Comparison of ENCODE assay signal across 13 cellular contexts in genomic region chr5:159120446-159120845, GRCh38. TPM values are rescaled to one million over a fixed set of nuclear protein-coding genes. Genes with fewer than 3 reads are reported as not detected.
DNase-seq lines count a peak whose midpoint lies in the region; ATAC-seq and TF ChIP-seq lines count a peak whose summit lies in the region.
"Had no signal": no experiment of that assay in that cellular context is flagged by ENCODE, and none has a peak within 500 bp of the region (broad histone marks: within the 10 kb centered on the region; RNA-seq: fewer than 3 reads in every experiment).

No MANE protein-coding gene starts in this region.

- no peak for TF ChIP-seq RAD21 in IMR-90 (IDR thresholded peaks at IDR 0.05; ENCODE audit: low read length)

- H3K56ac ChIP-seq in IMR-90 (ENCODE audit: extremely low read depth, insufficient read depth, low read length), result no peak overlapping the region

- H3K9me1 ChIP-seq in IMR-90 (ENCODE audit: insufficient read depth, low read length), result no peaks in the 10 kb centered on the region

- no peaks in the 10 kb centered on the region for H3K4me1 ChIP-seq in IMR-90 (ENCODE audit: control insufficient read depth, insufficient read depth, low read length)
- H3K4me1 ChIP-seq: foreskin keratinocyte had no signal

- H3K36me3 ChIP-seq in IMR-90 (ENCODE audit: control insufficient read depth, insufficient read depth, low read length), result no peaks in the 10 kb centered on the region

- no peak overlapping the region for H3K9ac ChIP-seq in IMR-90 (ENCODE audit: low read depth, low read length)

- CTCF ChIA-PET in IMR-90 (lab: Yijun Ruan, JAX), result interaction anchor here (0.8 kb wide), 1 partner anchor 12 kb away, joined by 3 read pairs; no protein-coding TSS in a partner anchor

- no peak overlapping the region for H2AFZ ChIP-seq in IMR-90 (replicated peaks; ENCODE audit: low read length, poor library complexity)

- H4K8ac ChIP-seq in IMR-90 (ENCODE audit: low read depth in 2 of 2, low read length in 2 of 2), result no peak overlapping the region

- H3K4me1 Mint-ChIP-seq in activated CD4-positive, alpha-beta T cell treated with anti-CD3 and anti-CD28 coated beads, Interleukin-2, amount 10 ng/mL, durations not matched to agents 24 days and 14 days, result peaks cover 14% of the 10 kb centered on the region
- peaks cover 29% of the 10 kb centered on the region for H3K4me1 Mint-ChIP-seq in activated naive CD8-positive, alpha-beta T cell treated with anti-CD3 and anti-CD28 coated beads for 36 hours
- H3K4me1 Mint-ChIP-seq in stimulated activated memory B cell treated with anti-CD40 and anti-IgM and Interleukin-4, amounts not matched to agents 10 μg/mL and 1 μg/mL and 100 μg/mL, for 72 hours, result peaks cover 12% of the 10 kb centered on the region
- H3K4me1 Mint-ChIP-seq: brain had no signal

- in situ Hi-C loops in IMR-90 (cut with MboI; ENCODE audit: low sequenced_read_pairs), result no loop called here

- TF ChIP-seq CTCF in IMR-90 (conservative IDR thresholded peaks at IDR 0.05; ENCODE audit: low read depth, low read length), result no peak

- peaks cover 2% of the 10 kb centered on the region for H3K36me3 Mint-ChIP-seq in activated CD4-positive, alpha-beta T cell treated with anti-CD3 and anti-CD28 coated beads, Interleukin-2, amount 10 ng/mL, durations not matched to agents 24 days and 14 days (ENCODE audit: low read depth)
- H3K36me3 Mint-ChIP-seq in activated naive CD8-positive, alpha-beta T cell treated with anti-CD3 and anti-CD28 coated beads for 36 hours, result peaks cover 5% of the 10 kb centered on the region
- no peaks in the 10 kb centered on the region for H3K36me3 Mint-ChIP-seq in stimulated activated memory B cell treated with anti-CD40 and anti-IgM and Interleukin-4, amounts not matched to agents 10 μg/mL and 1 μg/mL and 100 μg/mL, for 72 hours
- H3K36me3 Mint-ChIP-seq: brain had no signal

- H3K27ac Mint-ChIP-seq in activated CD4-positive, alpha-beta T cell treated with anti-CD3 and anti-CD28 coated beads, Interleukin-2, amount 10 ng/mL, durations not matched to agents 24 days and 14 days, result peak overlapping the region; percentile 83
- peak overlapping the region; percentile 85 for H3K27ac Mint-ChIP-seq in activated naive CD8-positive, alpha-beta T cell treated with anti-CD3 and anti-CD28 coated beads for 36 hours
- H3K27ac Mint-ChIP-seq in stimulated activated memory B cell treated with anti-CD40 and anti-IgM and Interleukin-4, amounts not matched to agents 10 μg/mL and 1 μg/mL and 100 μg/mL, for 72 hours, result peak overlapping the region; percentile 70
- H3K27ac Mint-ChIP-seq: brain had no signal

- peak overlapping the region; percentile 22; the same call in 1 of the 2 replicates for H3K4me3 ChIP-seq in IMR-90 (ENCODE audit: insufficient read depth, low read depth, low read length)
- H3K4me3 ChIP-seq: skin epidermis had no signal

- peak overlapping the region; percentile 53 for H3K4me3 Mint-ChIP-seq in activated CD4-positive, alpha-beta T cell treated with anti-CD3 and anti-CD28 coated beads, Interleukin-2, amount 10 ng/mL, durations not matched to agents 24 days and 14 days
- H3K4me3 Mint-ChIP-seq in activated naive CD8-positive, alpha-beta T cell treated with anti-CD3 and anti-CD28 coated beads for 36 hours, result peak overlapping the region; percentile 60
- H3K4me3 Mint-ChIP-seq in stimulated activated memory B cell treated with anti-CD40 and anti-IgM and Interleukin-4, amounts not matched to agents 10 μg/mL and 1 μg/mL and 100 μg/mL, for 72 hours, result peak overlapping the region; percentile 24
- H3K4me3 Mint-ChIP-seq: brain had no signal

- peaks cover 10% of the 10 kb centered on the region for H3K9me3 Mint-ChIP-seq in activated CD4-positive, alpha-beta T cell treated with anti-CD3 and anti-CD28 coated beads, Interleukin-2, amount 10 ng/mL, durations not matched to agents 24 days and 14 days
- peaks cover 8% of the 10 kb centered on the region for H3K9me3 Mint-ChIP-seq in activated naive CD8-positive, alpha-beta T cell treated with anti-CD3 and anti-CD28 coated beads for 36 hours
- peaks cover under 1% of the 10 kb centered on the region for H3K9me3 Mint-ChIP-seq in stimulated activated memory B cell treated with anti-CD40 and anti-IgM and Interleukin-4, amounts not matched to agents 10 μg/mL and 1 μg/mL and 100 μg/mL, for 72 hours

- no peak overlapping the region for H3K4ac ChIP-seq in IMR-90 (ENCODE audit: low read depth, low read length)

- no peak overlapping the region for H2AK9ac ChIP-seq in IMR-90 (replicated peaks; ENCODE audit: low read depth, low read length, poor library complexity)

- no peak overlapping the region for H3K27ac ChIP-seq in IMR-90 (ENCODE audit: insufficient read depth, low read length)
- H3K27ac ChIP-seq: foreskin keratinocyte had no signal

- H2AK5ac ChIP-seq in IMR-90 (ENCODE audit: low read depth, low read length), result no peak overlapping the region

- peaks cover 2% of the 10 kb centered on the region; the same call in 1 of the 2 replicates for H3K9me3 ChIP-seq in IMR-90 (ENCODE audit: control insufficient read depth, insufficient read depth, low read length)

- no peaks in the 10 kb centered on the region for H3K79me1 ChIP-seq in IMR-90 (ENCODE audit: low read depth in 1 of 2, low read length in 2 of 2)

- H4K91ac ChIP-seq in IMR-90 (ENCODE audit: insufficient read depth, low read depth, low read length), result no peak overlapping the region

- H3K27me3 ChIP-seq in IMR-90 (ENCODE audit: control insufficient read depth, insufficient read depth, low read length), result no peaks in the 10 kb centered on the region; the same call in 1 of the 2 replicates

- H4K5ac ChIP-seq in IMR-90 (ENCODE audit: low read depth, low read length), result no peak overlapping the region

- peak overlapping the region; percentile 36 for H3K4me2 ChIP-seq in IMR-90 (ENCODE audit: low read depth, low read length)

- no peak overlapping the region for H3K23ac ChIP-seq in IMR-90 (ENCODE audit: low read depth, low read length)

- 100% methylated on average over 2 of the region's 4 CpGs; no CpG with 5 or more reads in 1 of the 2 experiments for WGBS in IMR-90 (ENCODE audit: extremely low coverage in 2 of 2, insufficient read length in 1 of 2), 2 experiments

- dilution Hi-C loops in IMR-90 (cut with HindIII; ENCODE audit: low sequenced_read_pairs, unreplicated experiment), result no loop called here

- H2BK15ac ChIP-seq in IMR-90 (ENCODE audit: low read depth, low read length), result no peak overlapping the region

- POLR2A ChIA-PET in IMR-90 (lab: Charles Lee; ENCODE audit: unreplicated experiment), result no interaction called here

- peak; percentile 77 for DNase-seq in activated CD4-positive, alpha-beta T cell treated with anti-CD3 and anti-CD28 coated beads, Interleukin-2, amount 10 ng/mL, durations not matched to agents 24 days and 14 days
- DNase-seq in activated CD4-positive, alpha-beta T cell treated with anti-CD3 and anti-CD28 coated beads for 4 hours, result no peak
- DNase-seq in IMR-90 (no peak), SIG-M5 (lab: John Stamatoyannopoulos, UW) (no peak)
- no peak for DNase-seq in activated naive CD8-positive, alpha-beta T cell treated with anti-CD3 and anti-CD28 coated beads for 36 hours
- DNase-seq in effector CD4-positive, alpha-beta T cell, result no peak
- DNase-seq: foreskin keratinocyte, left ventricle myocardium superior, NCI-H526 had no signal

- TF ChIP-seq POLR2A in IMR-90 (IDR thresholded peaks at IDR 0.05; ENCODE audit: low read depth, low read length), result no peak

- no peak overlapping the region for H2BK20ac ChIP-seq in IMR-90 (ENCODE audit: low read depth, low read length)

- H3K27me3 Mint-ChIP-seq in activated CD4-positive, alpha-beta T cell treated with anti-CD3 and anti-CD28 coated beads, Interleukin-2, amount 10 ng/mL, durations not matched to agents 24 days and 14 days, result peaks cover 8% of the 10 kb centered on the region
- no peaks in the 10 kb centered on the region for H3K27me3 Mint-ChIP-seq in activated naive CD8-positive, alpha-beta T cell treated with anti-CD3 and anti-CD28 coated beads for 36 hours
- peaks cover 3% of the 10 kb centered on the region for H3K27me3 Mint-ChIP-seq in stimulated activated memory B cell treated with anti-CD40 and anti-IgM and Interleukin-4, amounts not matched to agents 10 μg/mL and 1 μg/mL and 100 μg/mL, for 72 hours
- H3K27me3 Mint-ChIP-seq: brain had no signal

- no TSS peak for BruUV-seq in IMR-90 (replicated peaks; lab: Mats Ljungman, UMichigan)

- no peak; the same call in 1 of the 2 replicates for ATAC-seq in IMR-90 (ENCODE audit: low read depth)
- ATAC-seq in stimulated activated memory B cell treated with anti-CD40 and anti-IgM and Interleukin-4, amounts not matched to agents 10 μg/mL and 1 μg/mL and 100 μg/mL, for 72 hours, result no peak
- no peak for ATAC-seq in HG02970 (IDR thresholded peaks at IDR 0.05; ENCODE audit: low FRiP score, unreplicated experiment)
- ATAC-seq: foreskin keratinocyte, left ventricle myocardium superior had no signal

- intact Hi-C loops in activated CD4-positive, alpha-beta T cell treated with anti-CD3 and anti-CD28 coated beads, Interleukin-2, amount 10 ng/mL, durations not matched to agents 24 days and 14 days (cut with micrococcal nuclease), result no loop called here
- intact Hi-C loops in IMR-90 (cut with micrococcal nuclease), result no loop called here

- no peaks in the 10 kb centered on the region for H4K20me1 ChIP-seq in IMR-90 (ENCODE audit: insufficient read depth, low read length)

- H2BK120ac ChIP-seq in IMR-90 (ENCODE audit: low read depth, low read length), result no peak overlapping the region

- H3K18ac ChIP-seq in IMR-90 (ENCODE audit: low read depth, low read length), result no peak overlapping the region

- no peak overlapping the region for H2BK5ac ChIP-seq in IMR-90 (ENCODE audit: low read depth, low read length, poor library complexity, severe bottlenecking)

- H3K14ac ChIP-seq in IMR-90 (replicated peaks; ENCODE audit: low read depth, low read length), result no peak overlapping the region

TF ChIP-seq in IMR-90, 13 proteins besides CTCF, POLR2A, EP300 and RAD21:
- TF ChIP-seq BHLHE40 (IDR thresholded peaks at IDR 0.05; ENCODE audit: low read depth, low read length), result no peak
- no peak for TF ChIP-seq SMC3 (IDR thresholded peaks at IDR 0.05; ENCODE audit: low read depth, low read length)
- TF ChIP-seq NFE2L2 (IDR thresholded peaks at IDR 0.05; ENCODE audit: low read depth, low read length), result no peak
- TF ChIP-seq FOS (IDR thresholded peaks at IDR 0.05; ENCODE audit: low read depth, low read length), result no peak

RNA-seq across cellular contexts. Expression of gene EBF1, which starts 20.7 kb away (rescaled TPM):
- total RNA-seq in activated CD4-positive, alpha-beta T cell treated with anti-CD3 and anti-CD28 coated beads, Interleukin-2, amount 10 ng/mL, durations not matched to agents 24 days and 14 days, result not detected in 2 replicates
- total RNA-seq in IMR-90 (2012; rRNA removed), result 0.56 and 0.90 TPM in 2 replicates
- 0.89 and 1.1 TPM in 2 replicates for polyA plus RNA-seq in IMR-90 (2012; rRNA removed)
- 0.29 and 0.69 TPM in 2 replicates for polyA plus RNA-seq in IMR-90 (2012; cell fraction: cytosol; rRNA removed)
- polyA plus RNA-seq in IMR-90 (2012; cell fraction: nucleus; rRNA removed; ENCODE audit: low replicate concordance), result 1.7 TPM in 2 replicates
- total RNA-seq in activated naive CD8-positive, alpha-beta T cell treated with anti-CD3 and anti-CD28 coated beads for 36 hours, result under 1 TPM; 0.21 to 0.22 TPM
- total RNA-seq: foreskin keratinocyte had no signal
- polyA plus RNA-seq: foreskin keratinocyte had no signal
